ENCODE assay signal across 10 cellular contexts in genomic region chr4:147547314-147548056, GRCh38.
DNase-seq lines count a peak whose midpoint lies in the region; ATAC-seq and TF ChIP-seq lines count a peak whose summit lies in the region.
"Had no signal": no experiment of that assay in that cellular context is flagged by ENCODE, and none has a peak within 500 bp of the region (broad histone marks: within the 10 kb centered on the region; RNA-seq: fewer than 3 reads in every experiment).

No MANE protein-coding gene starts in this region.

- H3K4me3 ChIP-seq in AG04450 (ENCODE audit: low read depth, low read length) = no peak overlapping the region
- no peak overlapping the region for H3K4me3 ChIP-seq in fibroblast of the aortic adventitia (ENCODE audit: low read depth, low read length)
- H3K4me3 ChIP-seq in colonic mucosa = no peak overlapping the region
- H3K4me3 ChIP-seq: BLaER1 treated with 17β-estradiol and CSF1 and Interleukin-3, amounts not matched to agents 10 nM and 100 nM had no signal

- H3K4me1 ChIP-seq in colonic mucosa = no peaks in the 10 kb centered on the region

- peak; percentile 33 for ATAC-seq in GM19351 (IDR thresholded peaks at IDR 0.05; ENCODE audit: unreplicated experiment)
- ATAC-seq in GM18520 (IDR thresholded peaks at IDR 0.05; ENCODE audit: unreplicated experiment) = no peak
- no peak for ATAC-seq in GM19455 (IDR thresholded peaks at IDR 0.05; ENCODE audit: unreplicated experiment)
- ATAC-seq in GM18907 (IDR thresholded peaks at IDR 0.05; ENCODE audit: unreplicated experiment) = no peak

- POLR2A ChIA-PET in AG04450 (lab: Yijun Ruan, JAX) = interaction anchor here (0.6 to 1.1 kb wide), 2 partner anchors 10 to 286 kb away, joined by 3 to 4 read pairs; no protein-coding TSS in a partner anchor

- H3K36me3 ChIP-seq in colonic mucosa = no peaks in the 10 kb centered on the region
- H3K36me3 ChIP-seq: BLaER1 treated with 17β-estradiol and CSF1 and Interleukin-3, amounts not matched to agents 10 nM and 100 nM had no signal

- CTCF ChIA-PET in AG04450 (lab: Charles Lee) = interaction anchor here (1.3 to 3.6 kb wide), 3 partner anchors 29 to 437 kb away, joined by 5 to 15 read pairs (median 7); no protein-coding TSS in a partner anchor

- H3K27ac ChIP-seq in AG04450 (ENCODE audit: low read depth, low read length) (peak overlapping the region; percentile 86), colonic mucosa (no peak overlapping the region)
- H3K27ac ChIP-seq: BLaER1 treated with 17β-estradiol and CSF1 and Interleukin-3, amounts not matched to agents 10 nM and 100 nM had no signal

- H3K9ac ChIP-seq in colonic mucosa (ENCODE audit: low read depth in 2 of 2, low read length in 2 of 2) = no peak overlapping the region
- H3K9ac ChIP-seq: BLaER1 treated with 17β-estradiol and CSF1 and Interleukin-3, amounts not matched to agents 10 nM and 100 nM had no signal

- intact Hi-C loops in colonic mucosa (cut with DNase I) = no loop called here

- H3K9me3 ChIP-seq in AG04450 (ENCODE audit: control insufficient read depth, insufficient read depth, low read length) = no peaks in the 10 kb centered on the region
- no peaks in the 10 kb centered on the region for H3K9me3 ChIP-seq in colonic mucosa

- DNase-seq in AG04450 (ENCODE audit: low read depth, low spot score) (no peak), HT1080 (ENCODE audit: low read depth) (peak; percentile 74), fibroblast of the aortic adventitia (ENCODE audit: low read depth) (peak; percentile 64), colonic mucosa (no peak)
- DNase-seq: activated CD8-positive, alpha-beta memory T cell treated with anti-CD3 and anti-CD28 coated beads, Interleukin-2, amount 50 U/mL, for 4 hours had no signal

- no peak for TF ChIP-seq CTCF in AG04450 (IDR thresholded peaks at IDR 0.05; ENCODE audit: low read depth, low read length)
- no peak for TF ChIP-seq CTCF in fibroblast of the aortic adventitia (IDR thresholded peaks at IDR 0.05; ENCODE audit: insufficient read depth, low read length)
- no peak for TF ChIP-seq CTCF in colonic mucosa (IDR thresholded peaks at IDR 0.05)

- H3K27me3 ChIP-seq in AG04450 (ENCODE audit: control insufficient read depth, insufficient read depth, low read length) = no peaks in the 10 kb centered on the region
- no peaks in the 10 kb centered on the region for H3K27me3 ChIP-seq in colonic mucosa
- H3K27me3 ChIP-seq: BLaER1 treated with 17β-estradiol and CSF1 and Interleukin-3, amounts not matched to agents 10 nM and 100 nM had no signal

Comparison
In these comparisons a context has a peak if more than half of its experiments do, and no peak if none do; other contexts are left out.
1. DNase-seq: peak in HT1080 (single experiment) and fibroblast of the aortic adventitia (single experiment); none in AG04450 (single experiment) and colonic mucosa (single experiment).